Comparison of ENCODE assay signal across 8 cellular contexts in the genomic region with DNA sequence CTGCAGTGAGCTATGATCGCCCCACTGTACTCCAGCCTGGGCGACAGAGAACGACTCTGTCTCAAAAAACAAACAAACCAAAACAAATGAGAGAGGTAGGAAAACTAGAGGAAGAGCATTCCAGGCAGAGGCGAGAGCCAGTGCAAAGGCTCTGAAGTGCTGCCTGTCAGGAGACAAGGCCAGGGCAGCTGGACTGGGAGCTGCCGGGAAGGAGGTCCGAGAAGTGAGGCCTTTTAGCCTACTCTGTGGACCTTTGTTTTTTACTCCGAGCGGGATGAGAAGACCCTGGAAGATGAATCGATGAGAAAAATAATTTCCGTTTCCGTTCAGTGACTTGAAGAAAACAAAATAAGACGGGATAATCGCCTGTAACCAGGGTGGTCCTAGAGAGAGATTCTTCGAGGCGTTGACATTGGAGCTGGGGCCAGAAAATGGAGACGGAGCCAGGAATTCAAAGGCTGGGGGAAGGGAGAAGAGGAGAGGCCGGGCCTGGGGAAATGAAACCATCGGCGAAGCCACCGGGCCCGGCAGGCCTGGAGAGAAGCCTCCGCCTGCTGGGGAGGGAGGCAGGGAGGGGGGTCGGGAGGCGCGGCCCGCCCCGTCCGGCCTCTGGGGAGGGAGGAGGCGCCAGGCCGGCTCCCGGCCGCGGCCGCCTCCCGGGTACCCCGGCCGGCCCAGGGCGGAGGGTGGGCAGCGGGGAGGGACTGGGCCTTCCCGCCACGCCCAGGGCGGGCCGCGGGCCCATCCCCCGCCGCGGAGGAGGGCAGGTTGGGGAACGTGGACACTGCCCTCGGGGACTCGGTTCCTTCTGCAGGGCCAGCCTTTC.
DNase-seq lines count a peak whose midpoint lies in the region; ATAC-seq and TF ChIP-seq lines count a peak whose summit lies in the region.

No MANE protein-coding gene starts in this region.

- peak; percentile 63 for DNase-seq in DMS153 treated with DMSO at 0.1 percent for 48 hours (lab: John Stamatoyannopoulos, UW; ENCODE audit: unreplicated experiment)
- DNase-seq in HEK293T (ENCODE audit: extremely low spot score): peak; percentile 79
- DNase-seq in NCI-H2107 treated with DMSO at 0.1 percent for 48 hours (lab: John Stamatoyannopoulos, UW; ENCODE audit: unreplicated experiment): peak; percentile 33
- peak; percentile 81 for DNase-seq in cerebellar cortex (ENCODE audit: low spot score)
- peak; percentile 93 for DNase-seq in iris pigment epithelial cell (ENCODE audit: low read depth)

- CTCF ChIA-PET in HEK293T (lab: Yijun Ruan, JAX): interaction anchor here (0.8 to 2.0 kb wide), 2 partner anchors 13 to 31 kb away, joined by 3 to 4 read pairs; no protein-coding TSS in a partner anchor

- ATAC-seq in HG02884 (IDR thresholded peaks at IDR 0.05; ENCODE audit: unreplicated experiment): no peak

- H3K27ac ChIP-seq in VCaP (peak overlapping the region; percentile 99), skin epidermis (peak overlapping the region; percentile 40 to 98 (median 92))

- TF ChIP-seq CTCF in VCaP (conservative IDR thresholded peaks at IDR 0.05): no peak

- POLR2A ChIA-PET in HEK293T (lab: Yijun Ruan, JAX): interaction anchor here (0.7 to 3.6 kb wide), 11 partner anchors 9 to 85 kb away, joined by 3 to 56 read pairs (median 4); partner anchors contain the start of genes BLVRB, C19orf47, PLD3 and SERTAD3

- H3K4me3 ChIP-seq in skin epidermis: peak overlapping the region; percentile 22 to 44 (median 32)

TF ChIP-seq in HEK293T, 16 proteins besides CTCF, POLR2A, EP300 and RAD21:
- TF ChIP-seq, protein P1, sequence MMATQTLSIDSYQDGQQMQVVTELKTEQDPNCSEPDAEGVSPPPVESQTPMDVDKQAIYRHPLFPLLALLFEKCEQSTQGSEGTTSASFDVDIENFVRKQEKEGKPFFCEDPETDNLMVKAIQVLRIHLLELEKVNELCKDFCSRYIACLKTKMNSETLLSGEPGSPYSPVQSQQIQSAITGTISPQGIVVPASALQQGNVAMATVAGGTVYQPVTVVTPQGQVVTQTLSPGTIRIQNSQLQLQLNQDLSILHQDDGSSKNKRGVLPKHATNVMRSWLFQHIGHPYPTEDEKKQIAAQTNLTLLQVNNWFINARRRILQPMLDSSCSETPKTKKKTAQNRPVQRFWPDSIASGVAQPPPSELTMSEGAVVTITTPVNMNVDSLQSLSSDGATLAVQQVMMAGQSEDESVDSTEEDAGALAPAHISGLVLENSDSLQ (IDR thresholded peaks at IDR 0.05): peak; percentile 11; the same call in 1 of the 2 replicates
- TF ChIP-seq L3MBTL2 (conservative IDR thresholded peaks at IDR 0.05) (no peak), ZNF384 (IDR thresholded peaks at IDR 0.05) (no peak), SUZ12 (IDR thresholded peaks at IDR 0.05) (no peak), FOXM1 (IDR thresholded peaks at IDR 0.05; ENCODE audit: borderline replicate concordance) (no peak), ARNT (IDR thresholded peaks at IDR 0.05) (no peak)

Comparison
In these comparisons a context has a peak if more than half of its experiments do, and no peak if none do; other contexts are left out.
1. DNase-seq: peak in every context shown above with its lines; median percentile 93 in iris pigment epithelial cell; 81 in cerebellar cortex; 79 in HEK293T; 63 in DMS153 treated with DMSO at 0.1 percent for 48 hours; 33 in NCI-H2107 treated with DMSO at 0.1 percent for 48 hours.